In genomic region chr1:20151906-20152598, GRCh38 we compare ENCODE assay signal across 8 cellular contexts. TPM values are rescaled to one million over a fixed set of nuclear protein-coding genes. Genes with fewer than 3 reads are reported as not detected.
DNase-seq lines count a peak whose midpoint lies in the region; ATAC-seq and TF ChIP-seq lines count a peak whose summit lies in the region.

No MANE protein-coding gene starts in this region.

- TF ChIP-seq EP300 in esophagus muscularis mucosa (IDR thresholded peaks at IDR 0.05): no peak

- H3K9ac ChIP-seq in OCI-LY1 (ENCODE audit: low read length): peak overlapping the region; percentile 53; the same call in 1 of the 2 replicates
- H3K9ac ChIP-seq in mucosa of stomach (ENCODE audit: low read length): peak overlapping the region; percentile 72

- no peak overlapping the region for H3K27ac ChIP-seq in OCI-LY1 (ENCODE audit: low read depth, low read length, poor library complexity, severe bottlenecking)
- peak overlapping the region in 3 of 4 donors; percentile 22 to 48 (median 23) for H3K27ac ChIP-seq in esophagus muscularis mucosa (replicated peaks in 1 of 4)

- peak overlapping the region; percentile 69 for H3K4me2 ChIP-seq in OCI-LY1 (ENCODE audit: low read length)

- H3K4me3 ChIP-seq in OCI-LY1 (ENCODE audit: low read depth, low read length, poor library complexity, severe bottlenecking): peak overlapping the region; percentile 54
- peak overlapping the region; percentile 47 to 53 (median 50) for H3K4me3 ChIP-seq in esophagus muscularis mucosa
- H3K4me3 ChIP-seq in mucosa of stomach (ENCODE audit: low read length): peak overlapping the region; percentile 42

- ATAC-seq in HG03469 (IDR thresholded peaks at IDR 0.05; ENCODE audit: unreplicated experiment): no peak

- H2AFZ ChIP-seq in OCI-LY1 (ENCODE audit: low read length): no peak overlapping the region; the same call in 1 of the 2 replicates

- no peaks in the 10 kb centered on the region for H3K9me3 ChIP-seq in OCI-LY1 (ENCODE audit: low read length)
- no peaks in the 10 kb centered on the region for H3K9me3 ChIP-seq in esophagus muscularis mucosa
- H3K9me3 ChIP-seq in mucosa of stomach (ENCODE audit: control insufficient read depth, low read length): no peaks in the 10 kb centered on the region

- H3K4me1 ChIP-seq in OCI-LY1 (ENCODE audit: insufficient read depth, low read length, severe bottlenecking) (peaks cover 6% of the 10 kb centered on the region), esophagus muscularis mucosa (peaks cover 13 to 21% (median 18%) of the 10 kb centered on the region in 4 donors), mucosa of stomach (ENCODE audit: control insufficient read depth, insufficient read depth, low read length) (peaks cover 32% of the 10 kb centered on the region)

- 0% methylated on average over 8 of the region's 29 CpGs for WGBS in esophagus muscularis mucosa

- H4K20me1 ChIP-seq in OCI-LY1 (ENCODE audit: insufficient read depth, low read length): no peaks in the 10 kb centered on the region

- TF ChIP-seq CTCF in GM12874 (IDR thresholded peaks at IDR 0.05; ENCODE audit: insufficient read depth, low read depth, low read length): peak; percentile 92
- TF ChIP-seq CTCF in OCI-LY1 (IDR thresholded peaks at IDR 0.05; ENCODE audit: low read length): peak; percentile 91
- TF ChIP-seq CTCF in esophagus muscularis mucosa (IDR thresholded peaks at IDR 0.05): peak; percentile 91 to 97 (median 94)

- no peaks in the 10 kb centered on the region for H3K9me2 ChIP-seq in OCI-LY1 (ENCODE audit: low read depth, low read length)

- H3K27me3 ChIP-seq in OCI-LY1 (ENCODE audit: insufficient read depth, low read length) (no peaks in the 10 kb centered on the region), esophagus muscularis mucosa (peaks cover 0 to 6% (median 0%) of the 10 kb centered on the region in 4 donors), mucosa of stomach (ENCODE audit: control insufficient read depth, insufficient read depth, low read length) (peaks cover 5% of the 10 kb centered on the region)

- no peak for TF ChIP-seq POLR2A in esophagus muscularis mucosa (IDR thresholded peaks at IDR 0.05; ENCODE audit: low read depth)

- intact Hi-C loops in esophagus muscularis mucosa (cut with DNase I): loop anchor here (1.0 to 5.0 kb wide), 3 partner anchors 50 to 234 kb away; no protein-coding TSS in a partner anchor

- no peaks in the 10 kb centered on the region for H3K79me2 ChIP-seq in OCI-LY1 (ENCODE audit: insufficient read depth, low read length)

- DNase-seq in HT1080 (ENCODE audit: low read depth) (peak; percentile 70), esophagus muscularis mucosa (ENCODE audit: extremely low spot score) (peak; percentile 94)
- DNase-seq in activated T-cell treated with anti-CD3 and anti-CD28 coated beads, Interleukin-2, amount 50 U/mL, for 1 hour: peak; percentile 80
- peak; percentile 65 for DNase-seq in stimulated activated CD8-positive, alpha-beta memory T cell treated with anti-CD3 and anti-CD28 coated beads, Interleukin-4, amount 100 ng/mL, for 24 hours (ENCODE audit: low read depth)

- H3K36me3 ChIP-seq in OCI-LY1 (ENCODE audit: insufficient read depth, low read length) (no peaks in the 10 kb centered on the region), esophagus muscularis mucosa (no peaks in the 10 kb centered on the region), mucosa of stomach (ENCODE audit: control insufficient read depth, insufficient read depth, low read length) (no peaks in the 10 kb centered on the region)

- no peaks in the 10 kb centered on the region for H3F3A ChIP-seq in OCI-LY1 (ENCODE audit: insufficient read depth, low read length)

RNA-seq across cellular contexts. Expression of gene PLA2G2F, which starts 12.9 kb away (rescaled TPM):
- total RNA-seq in HT1080 (2014; rRNA removed; shearing (Covaris generic)): not detected in 2 replicates
- polyA plus RNA-seq in HT1080 (2015; cell fraction: cytosol; rRNA removed): not detected in 2 replicates
- polyA plus RNA-seq in HT1080 (2015; cell fraction: nucleus; rRNA removed): not detected in 2 replicates
- not detected for total RNA-seq in esophagus muscularis mucosa

RNA-seq across cellular contexts. Expression of gene PLA2G2D, which starts 32.7 kb away (rescaled TPM):
- total RNA-seq in HT1080 (2014; rRNA removed; shearing (Covaris generic)): not detected in 2 replicates
- polyA plus RNA-seq in HT1080 (2015; cell fraction: cytosol; rRNA removed): 0.05 and 0.15 TPM in 2 replicates
- 0.08 TPM in 1 of 2 replicates, not detected in the other for polyA plus RNA-seq in HT1080 (2015; cell fraction: nucleus; rRNA removed)
- total RNA-seq in esophagus muscularis mucosa: not detected

RNA-seq across cellular contexts. Expression of gene UBXN10, which starts 33.8 kb away (rescaled TPM):
- total RNA-seq in HT1080 (2014; rRNA removed; shearing (Covaris generic)): not detected in 2 replicates
- polyA plus RNA-seq in HT1080 (2015; cell fraction: cytosol; rRNA removed): 0.01 TPM in 1 of 2 replicates, not detected in the other
- not detected in 2 replicates for polyA plus RNA-seq in HT1080 (2015; cell fraction: nucleus; rRNA removed)
- total RNA-seq in esophagus muscularis mucosa: 10 to 100 TPM; 12.2 to 27.9 (median 14.4) TPM

RNA-seq across cellular contexts. Expression of gene PLA2G2C, which starts 34.3 kb away (rescaled TPM):
- total RNA-seq in HT1080 (2014; rRNA removed; shearing (Covaris generic)): not detected in 2 replicates
- not detected in 2 replicates for polyA plus RNA-seq in HT1080 (2015; cell fraction: cytosol; rRNA removed)
- not detected in 2 replicates for polyA plus RNA-seq in HT1080 (2015; cell fraction: nucleus; rRNA removed)
- under 1 TPM in 3 of 4 donors, not detected in 1; 0.33 to 0.42 (median 0.40) TPM for total RNA-seq in esophagus muscularis mucosa

Comparison
In these comparisons a context has a peak if more than half of its experiments do, and no peak if none do; other contexts are left out.
1. RNA of gene UBXN10, which starts 33.8 kb away (total RNA-seq): 12.2 to 27.9 TPM in esophagus muscularis mucosa; not detected in HT1080; every median in the first group is over 10 times any median in the second.
2. Peak in every context shown above with its lines, with median percentiles within 50 percentile points of each other: CTCF ChIP-seq, DNase-seq and H3K4me3 ChIP-seq.